Comparison of ENCODE assay signal across 1 cellular context in genomic region chr12:57047981-57048380, GRCh38.
TF ChIP-seq lines count a peak whose summit lies in the region.

No MANE protein-coding gene starts in this region.

TF ChIP-seq in HCT116, 20 proteins besides CTCF, POLR2A, EP300 and RAD21 (continued from another document):
- TF ChIP-seq TCF7L2 (IDR thresholded peaks at IDR 0.05; ENCODE audit: borderline replicate concordance, extremely low read depth, insufficient read depth, insufficient read length) = no peak
- no peak for TF ChIP-seq POLR2AphosphoS5 (IDR thresholded peaks at IDR 0.05; ENCODE audit: low read depth, low read length)
- no peak for TF ChIP-seq ZFX (IDR thresholded peaks at IDR 0.05)
- no peak for TF ChIP-seq SIN3A (IDR thresholded peaks at IDR 0.05; ENCODE audit: low read depth)
- TF ChIP-seq SP1 (IDR thresholded peaks at IDR 0.05; ENCODE audit: low read depth) = no peak
- TF ChIP-seq REST (IDR thresholded peaks at IDR 0.05; ENCODE audit: low read depth) = no peak
- no peak for TF ChIP-seq CBX3 (IDR thresholded peaks at IDR 0.05; ENCODE audit: low read depth)
- no peak for TF ChIP-seq ELF1 (IDR thresholded peaks at IDR 0.05; ENCODE audit: borderline replicate concordance, low read depth)
- no peak for TF ChIP-seq ATF3 (IDR thresholded peaks at IDR 0.05)
- TF ChIP-seq MAX (IDR thresholded peaks at IDR 0.05) = no peak
- TF ChIP-seq SRF (IDR thresholded peaks at IDR 0.05; ENCODE audit: low read depth) = no peak
- TF ChIP-seq JUND (IDR thresholded peaks at IDR 0.05) = no peak
- no peak for TF ChIP-seq EZH2 (IDR thresholded peaks at IDR 0.05)
- TF ChIP-seq YY1 (IDR thresholded peaks at IDR 0.05; ENCODE audit: extremely low read depth, insufficient replicate concordance, low read depth, low read length) = no peak
